In the genomic region with DNA sequence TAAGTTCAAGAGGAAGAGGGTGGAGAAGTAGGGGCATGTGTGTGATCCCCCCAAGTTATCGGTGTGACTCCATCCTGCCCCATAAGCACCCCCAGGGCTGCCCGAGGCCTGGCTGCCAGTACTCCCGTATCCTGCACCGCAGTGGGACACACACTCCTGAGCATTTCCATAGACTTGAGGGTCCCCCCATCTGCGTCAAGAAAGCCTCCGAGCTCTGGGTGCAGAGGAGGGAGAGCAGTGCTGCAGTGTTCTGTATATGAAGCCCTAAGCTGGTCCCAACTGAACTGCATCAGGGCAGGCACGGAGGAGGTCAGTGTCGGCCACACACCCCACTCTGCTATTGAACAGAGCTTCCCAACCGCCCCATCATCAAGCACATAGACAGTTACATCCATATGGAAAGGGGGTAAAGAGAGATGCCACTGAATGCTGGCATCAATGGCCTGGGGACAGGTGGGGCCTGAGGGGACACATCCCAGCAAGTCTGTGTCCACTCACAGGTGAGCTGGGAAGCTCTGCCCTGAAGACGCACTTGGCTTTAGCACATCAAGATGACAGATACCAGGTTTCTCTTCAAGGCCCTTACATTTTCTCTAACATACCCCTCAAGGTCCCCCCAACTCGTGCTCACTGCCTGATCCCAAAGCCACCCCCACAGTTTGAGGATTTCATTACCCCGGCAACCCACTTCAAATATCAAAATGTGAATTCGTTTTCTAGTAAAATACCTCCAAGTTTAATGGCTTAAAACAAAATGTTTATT, we compare ENCODE assay signal across 16 cellular contexts.
"Had no signal": no experiment of that assay in that cellular context is flagged by ENCODE, and none has a peak within 500 bp of the region (broad histone marks: within the 10 kb centered on the region; RNA-seq: fewer than 3 reads in every experiment).

No MANE protein-coding gene starts in this region.

- ATAC-seq: left cardiac atrium; natural killer cell treated with Interleukin-12 subunit alpha and Interleukin-12 subunit beta and Interleukin-15 and Interleukin-18, amount 100 ng/mL, for 72 hours had no signal

- H3K9me3 ChIP-seq: SJSA1, tibial nerve had no signal

- H3K27me3 Mint-ChIP-seq: activated CD4-positive, alpha-beta memory T cell treated with anti-CD3 and anti-CD28 coated beads, Interleukin-2, amount 10 ng/mL, durations not matched to agents 7 days and 5 days; natural killer cell treated with Interleukin-12 subunit alpha and Interleukin-12 subunit beta and Interleukin-15 and Interleukin-18, amount 100 ng/mL, for 72 hours had no signal

- H3K27ac Mint-ChIP-seq: activated CD4-positive, alpha-beta memory T cell treated with anti-CD3 and anti-CD28 coated beads, Interleukin-2, amount 10 ng/mL, durations not matched to agents 7 days and 5 days; activated naive CD4-positive, alpha-beta T cell treated with anti-CD3 and anti-CD28 coated beads for 36 hours; activated T-helper 1 cell treated with anti-CD3 and anti-CD28 coated beads, Interleukin-12 subunit alpha, Interleukin-12 subunit beta, Interleukin-2, Interleukin-4 antibody, amounts not matched to agents 30 ng/mL and 10 ng/mL and 1 ng/mL, durations not matched to agents 14 hours and 24 hours and 36 hours; natural killer cell treated with Interleukin-12 subunit alpha and Interleukin-12 subunit beta and Interleukin-15 and Interleukin-18, amount 100 ng/mL, for 72 hours had no signal

- H3K27me3 ChIP-seq: SJSA1, tibial nerve had no signal

- H3K36me3 Mint-ChIP-seq: natural killer cell treated with Interleukin-12 subunit alpha and Interleukin-12 subunit beta and Interleukin-15 and Interleukin-18, amount 100 ng/mL, for 72 hours had no signal

- H3K4me3 ChIP-seq: coronary artery, SJSA1, tibial nerve had no signal

- H3K27ac ChIP-seq: coronary artery, SJSA1 had no signal

- H3K9me3 Mint-ChIP-seq: activated CD4-positive, alpha-beta memory T cell treated with anti-CD3 and anti-CD28 coated beads, Interleukin-2, amount 10 ng/mL, durations not matched to agents 7 days and 5 days; activated naive CD4-positive, alpha-beta T cell treated with anti-CD3 and anti-CD28 coated beads for 36 hours; activated T-helper 1 cell treated with anti-CD3 and anti-CD28 coated beads, Interleukin-12 subunit alpha, Interleukin-12 subunit beta, Interleukin-2, Interleukin-4 antibody, amounts not matched to agents 30 ng/mL and 10 ng/mL and 1 ng/mL, durations not matched to agents 14 hours and 24 hours and 36 hours; natural killer cell treated with Interleukin-12 subunit alpha and Interleukin-12 subunit beta and Interleukin-15 and Interleukin-18, amount 100 ng/mL, for 72 hours had no signal

- H3K4me3 Mint-ChIP-seq: activated CD4-positive, alpha-beta memory T cell treated with anti-CD3 and anti-CD28 coated beads, Interleukin-2, amount 10 ng/mL, durations not matched to agents 7 days and 5 days; activated naive CD4-positive, alpha-beta T cell treated with anti-CD3 and anti-CD28 coated beads for 36 hours; activated T-helper 1 cell treated with anti-CD3 and anti-CD28 coated beads, Interleukin-12 subunit alpha, Interleukin-12 subunit beta, Interleukin-2, Interleukin-4 antibody, amounts not matched to agents 30 ng/mL and 10 ng/mL and 1 ng/mL, durations not matched to agents 14 hours and 24 hours and 36 hours; natural killer cell treated with Interleukin-12 subunit alpha and Interleukin-12 subunit beta and Interleukin-15 and Interleukin-18, amount 100 ng/mL, for 72 hours had no signal

- FAIRE-seq: astrocyte had no signal

- DNase-seq: activated CD4-positive, alpha-beta memory T cell treated with anti-CD3 and anti-CD28 coated beads, Interleukin-2, amount 10 ng/mL, durations not matched to agents 7 days and 5 days; activated CD8-positive, alpha-beta memory T cell treated with anti-CD3 and anti-CD28 coated beads, Interleukin-2, amount 50 U/mL, for 48 hours; activated naive CD4-positive, alpha-beta T cell treated with anti-CD3 and anti-CD28 coated beads for 36 hours; caudate nucleus; effector memory CD4-positive, alpha-beta T cell; left cardiac atrium; mammary epithelial cell; stimulated activated CD4-positive, alpha-beta T cell treated with anti-CD3 and anti-CD28 coated beads, Interleukin-15, amount 100 ng/mL, for 24 hours; stimulated activated CD4-positive, alpha-beta T cell treated with anti-CD3 and anti-CD28 coated beads, Interleukin-4, amount 100 ng/mL, for 24 hours; T-helper 9 cell had no signal
